In the genomic region with DNA sequence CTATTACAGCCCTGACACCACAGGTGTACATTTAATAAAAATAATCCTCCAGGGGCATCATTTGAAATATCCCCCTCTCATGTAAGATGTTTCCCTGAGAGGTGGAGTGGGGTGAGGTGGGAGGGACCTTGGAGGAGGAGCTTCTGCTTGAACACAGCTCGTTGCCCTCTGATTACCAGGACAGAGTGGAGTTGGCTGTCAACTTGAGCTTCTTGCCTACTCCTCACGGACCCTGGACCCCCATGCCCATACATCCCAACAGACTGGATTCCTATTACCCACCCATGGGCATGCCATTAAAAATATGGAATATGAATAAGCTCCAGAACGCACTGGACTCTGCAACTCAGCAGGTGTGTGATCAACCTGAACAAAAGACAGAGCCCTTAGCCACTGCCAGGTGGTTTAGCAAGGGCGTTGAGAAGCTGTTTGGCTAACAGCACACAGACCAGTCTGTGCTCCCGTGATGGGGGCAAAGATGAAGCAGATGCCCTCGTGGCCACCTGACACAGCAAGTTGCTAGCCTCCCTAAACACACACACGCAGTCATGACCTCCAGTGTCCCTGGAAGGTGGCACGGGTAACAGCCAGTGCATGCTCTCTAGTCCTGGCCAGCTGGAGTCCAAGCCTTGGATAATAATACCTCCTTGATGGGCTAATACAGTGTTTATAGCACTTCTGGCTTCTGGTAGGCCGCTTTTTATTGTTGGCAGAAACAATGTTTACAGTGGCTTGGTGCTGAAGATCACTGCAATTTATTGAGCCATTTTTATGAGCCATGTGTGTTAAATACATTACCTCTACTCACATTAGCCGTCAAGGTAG, we compare ENCODE assay signal across 12 cellular contexts.
A peak's percentile ranks its signal among the peaks of the same experiment; 100 is the strongest.
DNase-seq lines count a peak whose midpoint lies in the region; ATAC-seq and TF ChIP-seq lines count a peak whose summit lies in the region.
"Had no signal": no experiment of that assay in that cellular context is flagged by ENCODE, and none has a peak within 500 bp of the region (broad histone marks: within the 10 kb centered on the region; RNA-seq: fewer than 3 reads in every experiment).

No MANE protein-coding gene starts in this region.

- 89 to 90% methylated on average over 8 to 10 of the region's 10 CpGs for WGBS in endodermal cell (ENCODE audit: insufficient coverage in 1 of 2, insufficient read length in 1 of 2), 2 experiments

- no peak overlapping the region for H3K4me3 ChIP-seq in endodermal cell (ENCODE audit: low read length)
- H3K4me3 ChIP-seq: ovary had no signal

- no peak for TF ChIP-seq CTCF in endodermal cell (conservative IDR thresholded peaks at IDR 0.05)

- H3K27me3 Mint-ChIP-seq in T-helper 2 cell treated with Interferon-gamma antibody and Interleukin-4, amounts not matched to agents 5 μg/mL and 100 μg/mL, for 36 hours (ENCODE audit: low read depth), result no peaks in the 10 kb centered on the region
- no peaks in the 10 kb centered on the region for H3K27me3 Mint-ChIP-seq in endodermal cell (ENCODE audit: insufficient read depth)

- no peak for DNase-seq in T-helper 2 cell treated with Interferon-gamma antibody and Interleukin-4, amounts not matched to agents 5 μg/mL and 100 μg/mL, for 36 hours (ENCODE audit: low spot score)
- DNase-seq in T-helper 2 cell, result no peak
- peak; percentile 92 for DNase-seq in NCI-H2107 treated with DMSO at 0.1 percent for 48 hours (lab: John Stamatoyannopoulos, UW; ENCODE audit: unreplicated experiment)
- DNase-seq in endodermal cell, result peak; percentile 47
- peak; percentile 28 for DNase-seq in stimulated activated CD8-positive, alpha-beta memory T cell treated with anti-CD3 and anti-CD28 coated beads, Interleukin-4, amount 100 ng/mL, for 48 hours
- no peak for DNase-seq in NOMO-1 (lab: John Stamatoyannopoulos, UW; ENCODE audit: unreplicated experiment in 2 of 2)
- DNase-seq in amniotic stem cell (lab: John Stamatoyannopoulos, UW), result no peak
- DNase-seq: ACHN; central memory CD4-positive, alpha-beta T cell; NCI-H524 treated with DMSO at 0.1 percent for 48 hours had no signal

- H3K9ac ChIP-seq in endodermal cell (ENCODE audit: extremely low read depth, low read length, poor library complexity, severe bottlenecking), result no peak overlapping the region

- peak overlapping the region; percentile 75 for H3K27ac Mint-ChIP-seq in T-helper 2 cell treated with Interferon-gamma antibody and Interleukin-4, amounts not matched to agents 5 μg/mL and 100 μg/mL, for 36 hours
- no peak overlapping the region for H3K27ac Mint-ChIP-seq in endodermal cell

- H3K36me3 ChIP-seq in endodermal cell (ENCODE audit: control insufficient read depth, insufficient read depth, low read length), result no peaks in the 10 kb centered on the region
- H3K36me3 ChIP-seq: ovary had no signal

- H3K27ac ChIP-seq in endodermal cell (ENCODE audit: low read depth, low read length), result no peak overlapping the region
- H3K27ac ChIP-seq: ovary had no signal

- H3K36me3 Mint-ChIP-seq in T-helper 2 cell treated with Interferon-gamma antibody and Interleukin-4, amounts not matched to agents 5 μg/mL and 100 μg/mL, for 36 hours (ENCODE audit: low read depth), result peaks cover 8% of the 10 kb centered on the region
- H3K36me3 Mint-ChIP-seq in endodermal cell (ENCODE audit: low read depth), result no peaks in the 10 kb centered on the region

- no peak for ATAC-seq in GM18907 (IDR thresholded peaks at IDR 0.05; ENCODE audit: unreplicated experiment)

- peaks cover 80% of the 10 kb centered on the region for H3K4me1 Mint-ChIP-seq in T-helper 2 cell treated with Interferon-gamma antibody and Interleukin-4, amounts not matched to agents 5 μg/mL and 100 μg/mL, for 36 hours (ENCODE audit: low read depth)
- peaks cover 73% of the 10 kb centered on the region for H3K4me1 Mint-ChIP-seq in endodermal cell

- no peaks in the 10 kb centered on the region for H3K27me3 ChIP-seq in endodermal cell (ENCODE audit: control insufficient read depth, insufficient read depth, low read length, poor library complexity, severe bottlenecking)
- H3K27me3 ChIP-seq: ovary had no signal

- H3K4me1 ChIP-seq in endodermal cell (ENCODE audit: control insufficient read depth, insufficient read depth, low read length), result peaks cover 34% of the 10 kb centered on the region

- H3K4me3 Mint-ChIP-seq in T-helper 2 cell treated with Interferon-gamma antibody and Interleukin-4, amounts not matched to agents 5 μg/mL and 100 μg/mL, for 36 hours, result no peak overlapping the region
- no peak overlapping the region for H3K4me3 Mint-ChIP-seq in endodermal cell

- H3K9me3 Mint-ChIP-seq in T-helper 2 cell treated with Interferon-gamma antibody and Interleukin-4, amounts not matched to agents 5 μg/mL and 100 μg/mL, for 36 hours, result no peaks in the 10 kb centered on the region
- H3K9me3 Mint-ChIP-seq in endodermal cell, result no peaks in the 10 kb centered on the region

- no peaks in the 10 kb centered on the region for H3K9me3 ChIP-seq in endodermal cell (ENCODE audit: control insufficient read depth, low read length)
- H3K9me3 ChIP-seq: ovary had no signal

Comparison
In these comparisons a context has a peak if more than half of its experiments do, and no peak if none do; other contexts are left out.
1. DNase-seq: peak in NCI-H2107 treated with DMSO at 0.1 percent for 48 hours (single experiment), endodermal cell (single experiment) and stimulated activated CD8-positive, alpha-beta memory T cell treated with anti-CD3 and anti-CD28 coated beads, Interleukin-4, amount 100 ng/mL, for 48 hours (single experiment); none in T-helper 2 cell treated with Interferon-gamma antibody and Interleukin-4, amounts not matched to agents 5 μg/mL and 100 μg/mL, for 36 hours (single experiment), T-helper 2 cell (0 of 5), NOMO-1 (0 of 2) and amniotic stem cell (single experiment).